In the genomic region with DNA sequence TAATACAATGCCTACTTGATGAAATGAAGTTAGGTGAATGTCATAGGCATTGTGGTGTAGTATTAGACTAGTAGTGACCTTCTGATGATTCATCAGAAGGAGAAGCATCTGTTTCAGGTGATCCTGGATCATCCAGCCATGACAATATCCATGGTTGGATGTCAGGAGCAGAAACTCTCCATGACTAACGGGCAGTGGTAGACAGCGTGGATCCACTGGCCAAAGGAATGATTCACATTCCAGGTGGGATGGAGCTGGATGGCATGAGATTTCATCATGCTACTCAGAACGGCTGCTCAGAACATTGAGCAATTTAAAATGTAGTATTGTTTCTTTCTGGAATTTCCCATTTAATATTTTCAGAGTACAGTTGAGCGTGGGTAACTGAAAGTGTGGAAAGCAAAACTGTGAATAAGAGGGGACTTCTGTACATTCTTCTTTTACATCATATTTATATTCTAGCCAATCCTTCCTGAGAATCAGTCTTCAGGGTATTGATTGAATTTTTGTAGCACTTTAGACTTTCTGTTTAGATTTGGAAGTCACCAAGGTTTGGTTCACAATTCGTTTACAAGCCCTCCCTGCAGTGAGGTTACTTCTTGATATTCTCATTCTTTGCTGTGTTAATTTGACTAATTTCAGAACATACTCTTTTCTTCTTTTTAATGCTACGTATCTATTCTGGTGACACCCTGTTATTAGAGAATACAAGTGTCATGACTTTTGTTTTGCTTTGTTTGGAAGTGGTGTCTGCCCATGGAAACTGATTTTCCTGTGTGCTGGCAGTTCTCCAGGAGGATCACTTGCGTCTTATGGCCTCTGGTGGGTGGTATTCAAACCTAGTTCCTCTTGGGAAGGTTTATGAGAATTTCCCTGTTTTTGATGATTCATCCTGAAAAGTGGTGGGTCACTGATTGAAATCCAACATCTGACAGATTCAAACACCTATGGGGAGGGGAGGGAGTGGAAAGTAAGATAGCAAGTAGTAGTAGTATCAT, we compare ENCODE assay signal across 9 cellular contexts. TPM values are rescaled to one million over a fixed set of nuclear protein-coding genes. Genes with fewer than 3 reads are reported as not detected.
DNase-seq lines count a peak whose midpoint lies in the region; ATAC-seq and FAIRE-seq lines count a peak whose summit lies in the region.
"Had no signal": no experiment of that assay in that cellular context is flagged by ENCODE, and none has a peak within 500 bp of the region (broad histone marks: within the 10 kb centered on the region; RNA-seq: fewer than 3 reads in every experiment).

No MANE protein-coding gene starts in this region.

- FAIRE-seq in HTR-8/SVneo (lab: Jason Lieb, UNC) = no peak
- FAIRE-seq: small intestine had no signal

- DNase-seq in Daoy (ENCODE audit: low read depth) = peak; percentile 42
- peak; percentile 93 for DNase-seq in amniotic epithelial cell (ENCODE audit: low read depth)
- peak; percentile 45 to 73 for DNase-seq in lung microvascular endothelial cell (ENCODE audit: low read depth in 2 of 2)
- DNase-seq in stimulated activated CD4-positive, alpha-beta T cell treated with anti-CD3 and anti-CD28 coated beads, Interleukin-15, amount 100 ng/mL, for 24 hours = no peak
- no peak for DNase-seq in HTR-8/SVneo (ENCODE audit: insufficient read length, low spot score)
- no peak for DNase-seq in epidermal melanocyte (ENCODE audit: insufficient read length, low spot score)
- DNase-seq: small intestine had no signal

- ATAC-seq in HG02623 (IDR thresholded peaks at IDR 0.05; ENCODE audit: unreplicated experiment) = peak; percentile 39
- ATAC-seq in HG02642 (IDR thresholded peaks at IDR 0.05; ENCODE audit: poor library complexity, unreplicated experiment) = no peak

RNA-seq across cellular contexts. Expression of a gene that starts 12.2 kb away (rescaled TPM):
- total RNA-seq in Daoy (2014; rRNA removed; shearing (Covaris generic)) = 47.6 and 52.6 TPM in 2 replicates
- 73.2 and 86.7 TPM in 2 replicates for total RNA-seq in lung microvascular endothelial cell

Comparison
In these comparisons a context has a peak if more than half of its experiments do, and no peak if none do; other contexts are left out.
1. DNase-seq: peak in Daoy (single experiment), amniotic epithelial cell (single experiment) and lung microvascular endothelial cell (2 of 2); none in stimulated activated CD4-positive, alpha-beta T cell treated with anti-CD3 and anti-CD28 coated beads, Interleukin-15, amount 100 ng/mL, for 24 hours (single experiment), HTR-8/SVneo (single experiment) and epidermal melanocyte (single experiment).